Comparison of ENCODE assay signal across 7 cellular contexts in genomic region chr1:223740058-223740736, GRCh38. TPM values are rescaled to one million over a fixed set of nuclear protein-coding genes. Genes with fewer than 3 reads are reported as not detected.
DNase-seq lines count a peak whose midpoint lies in the region; ATAC-seq, FAIRE-seq and TF ChIP-seq lines count a peak whose summit lies in the region.
"Not testable (repeated sequence)": the region's sequence is repeated elsewhere in the genome, so short reads cannot be mapped to it uniquely, and the experiment has no call there.

No MANE protein-coding gene starts in this region.

- H3K36me3 ChIP-seq in gastroesophageal sphincter: peaks cover 0 to 28% of the 10 kb centered on the region in 2 donors
- H3K36me3 ChIP-seq in lower lobe of right lung: peaks cover 40% of the 10 kb centered on the region
- H3K36me3 ChIP-seq in pancreas: not testable (repeated sequence)
- peaks cover 3 to 24% (median 14%) of the 10 kb centered on the region in 5 donors for H3K36me3 ChIP-seq in subcutaneous abdominal adipose tissue (ENCODE audit: control insufficient read depth in 5 of 5, insufficient read depth in 5 of 5, low read length in 5 of 5)

- TF ChIP-seq CTCF in Calu3 (IDR thresholded peaks at IDR 0.05; ENCODE audit: unreplicated experiment); coronary artery (IDR thresholded peaks at IDR 0.05); gastroesophageal sphincter (IDR thresholded peaks at IDR 0.05); lower lobe of right lung (IDR thresholded peaks at IDR 0.05); pancreas (IDR thresholded peaks at IDR 0.05): not testable (repeated sequence)

- H3K27me3 ChIP-seq in gastroesophageal sphincter; lower lobe of right lung (ENCODE audit: low read depth); pancreas; subcutaneous abdominal adipose tissue (ENCODE audit: control insufficient read depth in 5 of 5, insufficient read depth in 4 of 5, low read length in 5 of 5): not testable (repeated sequence)

- DNase-seq in Calu3: peak; percentile 49
- DNase-seq in activated T-cell treated with anti-CD3 and anti-CD28 coated beads, Interleukin-2, amount 50 U/mL, for 24 hours; coronary artery (ENCODE audit: low spot score); lower lobe of right lung; pancreas: not testable (repeated sequence)

- BruUV-seq in Calu3 (replicated peaks; lab: Mats Ljungman, UMichigan): TSS peak; percentile 97

- peak overlapping the region; percentile 62 for H3K4me3 Mint-ChIP-seq in Calu3 (ENCODE audit: low read depth, unreplicated experiment)
- H3K4me3 Mint-ChIP-seq in activated T-cell treated with anti-CD3 and anti-CD28 coated beads, Interleukin-2, amount 50 U/mL, for 24 hours: not testable (repeated sequence)

- H3K9me3 Mint-ChIP-seq in Calu3 (ENCODE audit: low read depth, unreplicated experiment); activated T-cell treated with anti-CD3 and anti-CD28 coated beads, Interleukin-2, amount 50 U/mL, for 24 hours: not testable (repeated sequence)

- H3K27me3 Mint-ChIP-seq in Calu3 (ENCODE audit: unreplicated experiment); activated T-cell treated with anti-CD3 and anti-CD28 coated beads, Interleukin-2, amount 50 U/mL, for 24 hours: not testable (repeated sequence)

- CTCF ChIA-PET in Calu3 (lab: Charles Lee): interaction anchor here (1.0 to 2.9 kb wide), 5 partner anchors 13 to 32 kb away, joined by 3 to 10 read pairs (median 5); no protein-coding TSS in a partner anchor

- H3K27ac ChIP-seq in coronary artery (peak overlapping the region; percentile 59 to 77), gastroesophageal sphincter (peak overlapping the region; percentile 70 to 85 (median 78)), lower lobe of right lung (peak overlapping the region; percentile 81), pancreas (peak overlapping the region; percentile 50 to 83 (median 70)), subcutaneous abdominal adipose tissue (ENCODE audit: low read depth, low read length) (peak overlapping the region; percentile 78)

- peak overlapping the region; percentile 95 for H3K27ac Mint-ChIP-seq in Calu3 (ENCODE audit: unreplicated experiment)
- H3K27ac Mint-ChIP-seq in activated T-cell treated with anti-CD3 and anti-CD28 coated beads, Interleukin-2, amount 50 U/mL, for 24 hours: peak overlapping the region; percentile 33

- not testable (repeated sequence) for H3K4me3 ChIP-seq in coronary artery; gastroesophageal sphincter; lower lobe of right lung; pancreas; subcutaneous abdominal adipose tissue (ENCODE audit: low read depth in 1 of 5, low read length in 5 of 5)

- not testable (repeated sequence) for H3K9ac ChIP-seq in subcutaneous abdominal adipose tissue (ENCODE audit: low read length in 5 of 5)

- peaks cover 69% of the 10 kb centered on the region for H3K4me1 Mint-ChIP-seq in Calu3 (ENCODE audit: low read depth, unreplicated experiment)
- H3K4me1 Mint-ChIP-seq in activated T-cell treated with anti-CD3 and anti-CD28 coated beads, Interleukin-2, amount 50 U/mL, for 24 hours (ENCODE audit: low read depth): not testable (repeated sequence)

- H3K36me3 Mint-ChIP-seq in Calu3 (ENCODE audit: insufficient read depth, unreplicated experiment): peaks cover 65% of the 10 kb centered on the region
- peaks cover 39% of the 10 kb centered on the region for H3K36me3 Mint-ChIP-seq in activated T-cell treated with anti-CD3 and anti-CD28 coated beads, Interleukin-2, amount 50 U/mL, for 24 hours (ENCODE audit: low read depth)

- H3K4me1 ChIP-seq in gastroesophageal sphincter (peaks cover 4 to 50% (median 26%) of the 10 kb centered on the region in 3 donors), lower lobe of right lung (peaks cover 51% of the 10 kb centered on the region), pancreas (peaks cover 6 to 18% (median 7%) of the 10 kb centered on the region in 3 donors), subcutaneous abdominal adipose tissue (ENCODE audit: control insufficient read depth in 5 of 5, insufficient read depth in 5 of 5, low read length in 5 of 5) (peaks cover 5 to 72% (median 24%) of the 10 kb centered on the region in 5 donors)

- intact Hi-C loops in Calu3 (cut with micrococcal nuclease; ENCODE audit: unreplicated experiment): loop anchor here (2.0 kb wide), 1 partner anchor 25 kb away; no protein-coding TSS in a partner anchor
- intact Hi-C loops in lower lobe of right lung (cut with DNase I); pancreas (cut with DNase I): not testable (repeated sequence)

- not testable (repeated sequence) for H3K9me3 ChIP-seq in gastroesophageal sphincter; lower lobe of right lung; pancreas; subcutaneous abdominal adipose tissue (ENCODE audit: control insufficient read depth in 5 of 5, low read length in 5 of 5)

- not testable (repeated sequence) for TF ChIP-seq POLR2A in gastroesophageal sphincter (IDR thresholded peaks at IDR 0.05)

- TF ChIP-seq EP300 in gastroesophageal sphincter (IDR thresholded peaks at IDR 0.05): not testable (repeated sequence)

- ATAC-seq in gastroesophageal sphincter: not testable (repeated sequence)
- peak; percentile 5 to 60 for ATAC-seq in lower lobe of right lung
- ATAC-seq in pancreas: peak in 3 of 4 donors; percentile 26 to 34 (median 31)

- 60 to 64% methylated on average over 6 to 9 of the region's 9 CpGs for WGBS in gastroesophageal sphincter (ENCODE audit: low coverage in 1 of 2), 2 donors
- 65 to 75% methylated on average over 9 of the region's 9 CpGs for WGBS in pancreas, 2 donors

- FAIRE-seq in pancreas (lab: Jason Lieb, UNC): not testable (repeated sequence)

RNA-seq across cellular contexts. Expression of gene CAPN2, which starts 27.9 kb away (rescaled TPM):
- total RNA-seq in Calu3 (2022) (250 and 266 TPM in 2 replicates), gastroesophageal sphincter (100 to 1,000 TPM; 140 to 174 (median 149) TPM), lower lobe of right lung (253 TPM), pancreas (10 to 100 TPM; 48.2 to 90.0 (median 54.6) TPM)
- 10 to 100 TPM; 55.8 to 59.0 TPM for polyA plus RNA-seq in pancreas
